ENCODE assay signal across 8 cellular contexts in the genomic region with DNA sequence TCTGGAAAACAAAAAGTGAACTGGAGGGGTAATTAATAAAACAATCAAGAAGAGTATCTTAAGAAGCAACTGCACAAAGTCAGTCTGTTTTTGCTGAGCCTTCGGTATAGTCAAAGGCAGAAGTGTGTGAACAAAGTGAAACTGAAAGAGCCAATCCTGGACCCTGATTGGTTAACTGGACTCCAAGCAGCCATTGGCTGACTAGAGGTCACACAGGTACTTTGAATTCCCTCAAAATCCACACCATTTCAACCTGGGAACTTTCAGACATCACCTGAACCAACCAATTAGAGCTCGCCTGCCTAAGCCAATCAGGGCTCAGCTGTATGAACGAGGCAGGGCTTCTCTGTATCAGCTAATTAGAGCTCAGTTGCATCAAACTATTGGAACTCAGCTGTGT.
DNase-seq lines count a peak whose midpoint lies in the region; ATAC-seq, FAIRE-seq and TF ChIP-seq lines count a peak whose summit lies in the region.

No MANE protein-coding gene starts in this region.

- no peak for FAIRE-seq in frontal cortex (lab: Jason Lieb, UNC)

- H3K9me2 ChIP-seq in OCI-LY1 (ENCODE audit: low read depth, low read length): no peaks in the 10 kb centered on the region

- TF ChIP-seq CTCF in OCI-LY1 (IDR thresholded peaks at IDR 0.05; ENCODE audit: low read length) (no peak), foreskin keratinocyte (conservative IDR thresholded peaks at IDR 0.05) (no peak), GM10248 (IDR thresholded peaks at IDR 0.05; ENCODE audit: control extremely low read depth, extremely low read depth, low read depth, missing control alignments) (no peak)

- no peaks in the 10 kb centered on the region for H3K4me1 ChIP-seq in OCI-LY1 (ENCODE audit: insufficient read depth, low read length, severe bottlenecking)
- no peaks in the 10 kb centered on the region for H3K4me1 ChIP-seq in foreskin keratinocyte

- H3K27ac ChIP-seq in OCI-LY1 (ENCODE audit: low read depth, low read length, poor library complexity, severe bottlenecking): no peak overlapping the region
- H3K27ac ChIP-seq in foreskin keratinocyte: no peak overlapping the region

- H3K79me2 ChIP-seq in OCI-LY1 (ENCODE audit: insufficient read depth, low read length): no peaks in the 10 kb centered on the region

- 0 out of 2 replicates have a peak overlapping the region, but pooled peaks have one; percentile 36 for H2AFZ ChIP-seq in OCI-LY1 (ENCODE audit: low read length)

- no peak overlapping the region for H3K4me3 ChIP-seq in OCI-LY1 (ENCODE audit: low read depth, low read length, poor library complexity, severe bottlenecking)

- H3F3A ChIP-seq in OCI-LY1 (ENCODE audit: insufficient read depth, low read length): no peaks in the 10 kb centered on the region

- CTCF ChIA-PET in GM10248 (lab: Yijun Ruan, JAX): no interaction called here

- H3K9me3 ChIP-seq in OCI-LY1 (ENCODE audit: low read length): no peaks in the 10 kb centered on the region

- no peak overlapping the region for H3K9ac ChIP-seq in OCI-LY1 (ENCODE audit: low read length)

- no peaks in the 10 kb centered on the region for H4K20me1 ChIP-seq in OCI-LY1 (ENCODE audit: insufficient read depth, low read length)

- POLR2A ChIA-PET in GM10248 (lab: Yijun Ruan, JAX): no interaction called here

- peak overlapping the region; percentile 41 for H3K4me2 ChIP-seq in OCI-LY1 (ENCODE audit: low read length)

- DNase-seq in Ammon's horn (ENCODE audit: low spot score) (peak; percentile 69), foreskin keratinocyte (peak in 1 of 2 donors; percentile 2), frontal cortex (ENCODE audit: low spot score in 2 of 2) (no peak), GM10248 (ENCODE audit: extremely low spot score) (no peak), iPS-NIHi7 (ENCODE audit: extremely low spot score) (no peak), Kasumi-1 (lab: John Stamatoyannopoulos, UW) (no peak)

- ATAC-seq in GM19455 (IDR thresholded peaks at IDR 0.05; ENCODE audit: unreplicated experiment) (peak; percentile 55), foreskin keratinocyte (peak; percentile 40)

- no peaks in the 10 kb centered on the region for H3K27me3 ChIP-seq in OCI-LY1 (ENCODE audit: insufficient read depth, low read length)
- no peaks in the 10 kb centered on the region for H3K27me3 ChIP-seq in foreskin keratinocyte

- no peaks in the 10 kb centered on the region for H3K36me3 ChIP-seq in OCI-LY1 (ENCODE audit: insufficient read depth, low read length)
